12 cellular contexts compared by ENCODE assay signal in genomic region chr14:61342941-61343340, GRCh38. TPM values are rescaled to one million over a fixed set of nuclear protein-coding genes. Genes with fewer than 3 reads are reported as not detected.
DNase-seq lines count a peak whose midpoint lies in the region; ATAC-seq, FAIRE-seq and TF ChIP-seq lines count a peak whose summit lies in the region.
"Had no signal": no experiment of that assay in that cellular context is flagged by ENCODE, and none has a peak within 500 bp of the region (broad histone marks: within the 10 kb centered on the region; RNA-seq: fewer than 3 reads in every experiment).

No MANE protein-coding gene starts in this region.

- H3K27ac ChIP-seq in DND-41 (ENCODE audit: low read length) (peak overlapping the region; percentile 99), skeletal muscle tissue (ENCODE audit: low read depth, low read length) (peak overlapping the region; percentile 18), adrenal gland (peak overlapping the region in 2 of 5 donors; percentile 14 to 58), mesendoderm (ENCODE audit: low read depth, low read length) (no peak overlapping the region)
- H3K27ac ChIP-seq: SK-N-MC had no signal

- H2BK120ac ChIP-seq in mesendoderm (ENCODE audit: low read depth, low read length) = no peak overlapping the region

- TF ChIP-seq CTCF in DND-41 (IDR thresholded peaks at IDR 0.05; ENCODE audit: borderline replicate concordance, extremely low read depth, low read length, poor library complexity, severe bottlenecking) (no peak), bronchial epithelial cell (IDR thresholded peaks at IDR 0.05; ENCODE audit: insufficient read depth, low read length, severe bottlenecking) (no peak), adrenal gland (IDR thresholded peaks at IDR 0.05) (no peak)

- no peak for ATAC-seq in DND-41 (ENCODE audit: insufficient read depth, low read depth)

- no peak overlapping the region for H3K4ac ChIP-seq in mesendoderm (ENCODE audit: low read depth, low read length)

- H2AFZ ChIP-seq in DND-41 (ENCODE audit: low read depth, low read length) = no peak overlapping the region

- peaks cover 96% of the 10 kb centered on the region for H3K79me2 ChIP-seq in DND-41 (ENCODE audit: insufficient read depth, low read length)
- H3K79me2 ChIP-seq in mesendoderm (ENCODE audit: control insufficient read depth, insufficient read depth, low read length) = no peaks in the 10 kb centered on the region

- H3K4me3 ChIP-seq in DND-41 (ENCODE audit: low read depth in 1 of 2, low read length in 2 of 2) = no peak overlapping the region
- H3K4me3 ChIP-seq in bronchial epithelial cell (ENCODE audit: low read depth, low read length) = no peak overlapping the region
- no peak overlapping the region for H3K4me3 ChIP-seq in skeletal muscle tissue (ENCODE audit: low read length in 3 of 3)
- no peak overlapping the region for H3K4me3 ChIP-seq in adrenal gland
- H3K4me3 ChIP-seq in mesendoderm (ENCODE audit: low read length) = no peak overlapping the region
- H3K4me3 ChIP-seq: SK-N-MC had no signal

- no peak for TF ChIP-seq POLR2A in adrenal gland (IDR thresholded peaks at IDR 0.05)

- H3K18ac ChIP-seq in mesendoderm (ENCODE audit: low read length) = no peak overlapping the region

- no peak overlapping the region for H4K8ac ChIP-seq in mesendoderm (ENCODE audit: low read depth, low read length)

- peak; percentile 96 for FAIRE-seq in HTR-8/SVneo (lab: Jason Lieb, UNC)
- no peak for FAIRE-seq in bronchial epithelial cell (lab: Jason Lieb, UNC)

- H3K4me1 ChIP-seq in DND-41 (ENCODE audit: insufficient read depth, low read length) = peaks cover 78% of the 10 kb centered on the region
- peaks cover 12 to 25% (median 12%) of the 10 kb centered on the region in 3 donors for H3K4me1 ChIP-seq in skeletal muscle tissue (ENCODE audit: control insufficient read depth in 3 of 3, insufficient read depth in 3 of 3, low read length in 3 of 3)
- peaks cover 0 to 9% of the 10 kb centered on the region in 2 donors for H3K4me1 ChIP-seq in adrenal gland (replicated peaks in 1 of 2)
- H3K4me1 ChIP-seq in mesendoderm (ENCODE audit: control insufficient read depth, low read depth, low read length) = no peaks in the 10 kb centered on the region

- H3K9ac ChIP-seq in DND-41 (ENCODE audit: low read depth, low read length) (peak overlapping the region; percentile 55), skeletal muscle tissue (ENCODE audit: low read depth in 1 of 3, low read length in 3 of 3) (no peak overlapping the region), mesendoderm (ENCODE audit: low read length) (no peak overlapping the region)

- no peak overlapping the region for H3K56ac ChIP-seq in mesendoderm (ENCODE audit: low read length)

- WGBS in adrenal gland, 4 donors = 51 to 71% (median 57%) methylated on average over 4 of the region's 4 CpGs
- no CpG with 5 or more reads among the region's 4 CpGs for WGBS in mesendoderm (ENCODE audit: extremely low coverage, insufficient coverage, low lambda C conversion rate)

- H3K23ac ChIP-seq in mesendoderm (ENCODE audit: low read length) = no peak overlapping the region

- H3K79me1 ChIP-seq in mesendoderm (ENCODE audit: low read length) = no peaks in the 10 kb centered on the region

- H4K5ac ChIP-seq in mesendoderm (ENCODE audit: low read length) = no peak overlapping the region

- peak overlapping the region; percentile 60 for H3K4me2 ChIP-seq in DND-41 (ENCODE audit: insufficient read depth, low read length)
- no peak overlapping the region for H3K4me2 ChIP-seq in mesendoderm (ENCODE audit: low read length)

- DNase-seq in DND-41 (no peak), HTR-8/SVneo (ENCODE audit: insufficient read length, low spot score) (no peak), bronchial epithelial cell (ENCODE audit: low read depth) (peak; percentile 15), posterior cingulate gyrus (no peak), adrenal gland (no peak), mesendoderm (no peak)
- DNase-seq: anterior cingulate cortex, Calu3, NCI-H1694 treated with DMSO at 0.1 percent for 48 hours, substantia nigra had no signal

- H3K9me3 ChIP-seq in DND-41 (ENCODE audit: insufficient read depth, low read length, severe bottlenecking) (no peaks in the 10 kb centered on the region), skeletal muscle tissue (ENCODE audit: control insufficient read depth in 3 of 3, low read length in 3 of 3) (no peaks in the 10 kb centered on the region), adrenal gland (replicated peaks in 1 of 3) (no peaks in the 10 kb centered on the region)

- intact Hi-C loops in posterior cingulate gyrus (cut with DNase I) (no loop called here), adrenal gland (cut with DNase I) (no loop called here)

- H3K36me3 ChIP-seq in DND-41 (ENCODE audit: insufficient read depth, low read length) (peaks cover 13% of the 10 kb centered on the region), bronchial epithelial cell (ENCODE audit: control insufficient read depth, insufficient read depth, low read length) (no peaks in the 10 kb centered on the region), skeletal muscle tissue (ENCODE audit: control insufficient read depth in 3 of 3, insufficient read depth in 3 of 3, low read length in 3 of 3) (no peaks in the 10 kb centered on the region), adrenal gland (replicated peaks in 1 of 2) (no peaks in the 10 kb centered on the region), mesendoderm (ENCODE audit: control insufficient read depth, insufficient read depth, low read length) (no peaks in the 10 kb centered on the region)

- H2AK5ac ChIP-seq in mesendoderm (ENCODE audit: low read length) = no peak overlapping the region

- no peaks in the 10 kb centered on the region for H3K27me3 ChIP-seq in DND-41 (ENCODE audit: insufficient read depth, low read length, poor library complexity)
- H3K27me3 ChIP-seq in bronchial epithelial cell (ENCODE audit: control insufficient read depth, insufficient read depth, low read length) = no peaks in the 10 kb centered on the region
- no peaks in the 10 kb centered on the region for H3K27me3 ChIP-seq in skeletal muscle tissue (ENCODE audit: control insufficient read depth in 3 of 3, insufficient read depth in 3 of 3, low read length in 3 of 3)
- H3K27me3 ChIP-seq in adrenal gland = no peaks in the 10 kb centered on the region
- no peaks in the 10 kb centered on the region for H3K27me3 ChIP-seq in mesendoderm (ENCODE audit: insufficient read depth, low read length, poor library complexity)

- H2BK15ac ChIP-seq in mesendoderm (replicated peaks; ENCODE audit: low read depth) = no peak overlapping the region

- no peak overlapping the region for H2BK5ac ChIP-seq in mesendoderm (ENCODE audit: low read length)

- peaks cover 34% of the 10 kb centered on the region for H4K20me1 ChIP-seq in DND-41 (ENCODE audit: insufficient read depth, low read length)

RNA-seq across cellular contexts. Expression of gene PRKCH, which starts 21.6 kb away (rescaled TPM):
- total RNA-seq in bronchial epithelial cell = 24.5 and 52.6 TPM in 2 replicates
- 32.4 TPM for total RNA-seq in skeletal muscle tissue
- total RNA-seq in adrenal gland = 10 to 100 TPM; 13.6 to 28.1 (median 19.3) TPM
- 10 to 100 TPM in 1 of 3 donors, 1 to 10 TPM in 2; 7.8 to 11.6 (median 9.9) TPM for polyA plus RNA-seq in adrenal gland
- polyA plus RNA-seq in mesendoderm (2013, experiment 1 of 2) = 9.3 TPM
- polyA plus RNA-seq in mesendoderm (2013, experiment 2 of 2) = 7.0 TPM
